Comparison of ENCODE assay signal across 13 cellular contexts in genomic region chr15:68354923-68355322, GRCh38.
DNase-seq lines count a peak whose midpoint lies in the region; ATAC-seq, FAIRE-seq and TF ChIP-seq lines count a peak whose summit lies in the region.
"Had no signal": no experiment of that assay in that cellular context is flagged by ENCODE, and none has a peak within 500 bp of the region (broad histone marks: within the 10 kb centered on the region; RNA-seq: fewer than 3 reads in every experiment).

No MANE protein-coding gene starts in this region.

- H3K79me2 ChIP-seq in endothelial cell of umbilical vein (ENCODE audit: control insufficient read depth, insufficient read depth, low read length) (no peaks in the 10 kb centered on the region), smooth muscle cell (ENCODE audit: low read depth) (no peaks in the 10 kb centered on the region)

- dilution Hi-C loops in endothelial cell of umbilical vein (cut with MboI; ENCODE audit: extremely low pct_ligation_motif_present, low sequenced_read_pairs): no loop called here

- H3K27me3 ChIP-seq in endothelial cell of umbilical vein (ENCODE audit: control insufficient read depth in 2 of 2, insufficient read depth in 2 of 2, low read length in 2 of 2) (no peaks in the 10 kb centered on the region), smooth muscle cell (ENCODE audit: low read depth) (no peaks in the 10 kb centered on the region)
- H3K27me3 ChIP-seq in CD8-positive, alpha-beta memory T cell (ENCODE audit: insufficient read depth, low read length, poor library complexity, severe bottlenecking): no peaks in the 10 kb centered on the region
- H3K27me3 ChIP-seq: body of pancreas, pancreas had no signal

- H3K4me1 Mint-ChIP-seq in CD8-positive, alpha-beta memory T cell: no peaks in the 10 kb centered on the region

- no peak for TF ChIP-seq CTCF in endothelial cell of umbilical vein (IDR thresholded peaks at IDR 0.05; ENCODE audit: extremely low read depth in 1 of 2, insufficient read depth in 1 of 2, low read depth in 1 of 2, low read length in 2 of 2)
- TF ChIP-seq CTCF in smooth muscle cell (IDR thresholded peaks at IDR 0.05; ENCODE audit: borderline replicate concordance, insufficient read depth, poor library complexity, severe bottlenecking): no peak

- no peak for ATAC-seq in HG02642 (IDR thresholded peaks at IDR 0.05; ENCODE audit: poor library complexity, unreplicated experiment)
- ATAC-seq: body of pancreas had no signal

- CTCF ChIA-PET in endothelial cell of umbilical vein (lab: Charles Lee): interaction anchor here (4.3 kb wide), 1 partner anchor 49 kb away, joined by 27 read pairs; no protein-coding TSS in a partner anchor
- CTCF ChIA-PET in CD8-positive, alpha-beta memory T cell (lab: Charles Lee): no interaction called here

- H3K4me3 ChIP-seq in endothelial cell of umbilical vein (replicated peaks in 1 of 3; ENCODE audit: insufficient read depth in 1 of 3, low read depth in 1 of 3, low read length in 3 of 3): no peak overlapping the region
- H3K4me3 ChIP-seq in smooth muscle cell: no peak overlapping the region
- no peak overlapping the region for H3K4me3 ChIP-seq in CD8-positive, alpha-beta memory T cell (ENCODE audit: low read length)
- H3K4me3 ChIP-seq: body of pancreas, pancreas had no signal

- no peaks in the 10 kb centered on the region for H3K36me3 ChIP-seq in endothelial cell of umbilical vein (ENCODE audit: control insufficient read depth in 2 of 2, extremely low read depth in 1 of 2, insufficient read depth in 2 of 2, low read length in 2 of 2)
- peaks cover 8% of the 10 kb centered on the region for H3K36me3 ChIP-seq in smooth muscle cell (ENCODE audit: low read depth)
- H3K36me3 ChIP-seq in CD8-positive, alpha-beta memory T cell (ENCODE audit: insufficient read depth, low read length): no peaks in the 10 kb centered on the region
- H3K36me3 ChIP-seq: pancreas had no signal

- H3K9me3 Mint-ChIP-seq in CD8-positive, alpha-beta memory T cell: peaks cover 0 to 2% (median 0%) of the 10 kb centered on the region in 5 donors

- H4K20me1 ChIP-seq in endothelial cell of umbilical vein (replicated peaks; ENCODE audit: control insufficient read depth, extremely low read depth, insufficient read depth, low read length): no peaks in the 10 kb centered on the region
- H4K20me1 ChIP-seq in smooth muscle cell (ENCODE audit: low read depth): no peaks in the 10 kb centered on the region

- no peak overlapping the region for H3K27ac Mint-ChIP-seq in CD8-positive, alpha-beta memory T cell

- WGBS in smooth muscle cell (ENCODE audit: low lambda C conversion rate): 2% methylated on average over 4 of the region's 4 CpGs

- no peaks in the 10 kb centered on the region for H3K36me3 Mint-ChIP-seq in CD8-positive, alpha-beta memory T cell

- H3F3A ChIP-seq in smooth muscle cell (ENCODE audit: low read depth): peaks cover 39% of the 10 kb centered on the region

- H3K4me2 ChIP-seq in endothelial cell of umbilical vein (ENCODE audit: insufficient read depth, low read length): no peak overlapping the region
- H3K4me2 ChIP-seq in smooth muscle cell: peak overlapping the region; percentile 45

- peaks cover 0 to 2% of the 10 kb centered on the region in 2 donors for H3K27me3 Mint-ChIP-seq in CD8-positive, alpha-beta memory T cell

- no peaks in the 10 kb centered on the region for H3K9me1 ChIP-seq in endothelial cell of umbilical vein (replicated peaks; ENCODE audit: control insufficient read depth, extremely low read depth, insufficient read depth, low read length)

- H3K4me1 ChIP-seq in endothelial cell of umbilical vein (ENCODE audit: control insufficient read depth, extremely low read depth, insufficient read depth, low read length) (peaks cover 16% of the 10 kb centered on the region), smooth muscle cell (ENCODE audit: low read depth) (peaks cover 3% of the 10 kb centered on the region)
- H3K4me1 ChIP-seq in CD8-positive, alpha-beta memory T cell (ENCODE audit: insufficient read depth, low read length): no peaks in the 10 kb centered on the region
- H3K4me1 ChIP-seq: body of pancreas, pancreas had no signal

- FAIRE-seq in RCC 7860 (lab: Jason Lieb, UNC): peak; percentile 96
- peak; percentile 68 for FAIRE-seq in endothelial cell of umbilical vein (lab: Jason Lieb, UNC)
- FAIRE-seq: pancreas, TTC549 had no signal

- POLR2A ChIA-PET in endothelial cell of umbilical vein (lab: Charles Lee): no interaction called here
- POLR2A ChIA-PET in CD8-positive, alpha-beta memory T cell (lab: Charles Lee): interaction anchor here (0.6 kb wide), 1 partner anchor 15 kb away, joined by 6 read pairs; no protein-coding TSS in a partner anchor

- BruUV-seq in endothelial cell of umbilical vein (replicated peaks; lab: Mats Ljungman, UMichigan): no TSS peak

- H3K9me3 ChIP-seq in endothelial cell of umbilical vein (replicated peaks; ENCODE audit: control insufficient read depth, insufficient read depth, low read length): no peaks in the 10 kb centered on the region
- H3K9me3 ChIP-seq in smooth muscle cell (replicated peaks; ENCODE audit: low read depth): peaks cover 6% of the 10 kb centered on the region
- H3K9me3 ChIP-seq in CD8-positive, alpha-beta memory T cell (ENCODE audit: low read length): no peaks in the 10 kb centered on the region
- H3K9me3 ChIP-seq: pancreas had no signal

- no peak overlapping the region for H3K4me3 Mint-ChIP-seq in CD8-positive, alpha-beta memory T cell

- no peak for TF ChIP-seq POLR2A in endothelial cell of umbilical vein (IDR thresholded peaks at IDR 0.05; ENCODE audit: low read depth, low read length)

- intact Hi-C loops in endothelial cell of umbilical vein (cut with micrococcal nuclease): no loop called here

- H3K27ac ChIP-seq in endothelial cell of umbilical vein (ENCODE audit: insufficient read depth, low read depth, low read length) (no peak overlapping the region), smooth muscle cell (ENCODE audit: low read depth) (peak overlapping the region; percentile 100)
- no peak overlapping the region for H3K27ac ChIP-seq in CD8-positive, alpha-beta memory T cell (ENCODE audit: low read depth, low read length)
- H3K27ac ChIP-seq: body of pancreas, HL-60, pancreas had no signal

- H3K9ac ChIP-seq in endothelial cell of umbilical vein (replicated peaks; ENCODE audit: extremely low read depth, insufficient read depth, low read length): no peak overlapping the region
- peak overlapping the region; percentile 42 for H3K9ac ChIP-seq in smooth muscle cell (ENCODE audit: low read depth)

- peak; percentile 15 for DNase-seq in activated CD4-positive, alpha-beta T cell treated with anti-CD3 and anti-CD28 coated beads for 48 hours
- DNase-seq in activated CD4-positive, alpha-beta T cell treated with anti-CD3 and anti-CD28 coated beads for 1 hour: no peak
- DNase-seq in RCC 7860 (ENCODE audit: low spot score) (peak; percentile 89), endothelial cell of umbilical vein (ENCODE audit: low read depth, low spot score) (no peak), smooth muscle cell (lab: John Stamatoyannopoulos, UW; ENCODE audit: unreplicated experiment) (no peak)
- DNase-seq in CD8-positive, alpha-beta memory T cell: no peak
- no peak for DNase-seq in effector CD8-positive, alpha-beta T cell (lab: John Stamatoyannopoulos, UW)
- DNase-seq: body of pancreas, NCI-H510A, pancreas had no signal

- H2AFZ ChIP-seq in endothelial cell of umbilical vein (ENCODE audit: low read depth, low read length) (no peak overlapping the region), smooth muscle cell (ENCODE audit: low read depth) (no peak overlapping the region)

TF ChIP-seq in endothelial cell of umbilical vein, 7 proteins besides CTCF, POLR2A, EP300 and RAD21:
- TF ChIP-seq JUN (IDR thresholded peaks at IDR 0.05; ENCODE audit: borderline replicate concordance, insufficient read depth, insufficient read length, low read depth) (peak; percentile 50), FOS (IDR thresholded peaks at IDR 0.05; ENCODE audit: borderline replicate concordance, insufficient read depth, low read length) (peak; percentile 78), GATA2 (IDR thresholded peaks at IDR 0.05; ENCODE audit: insufficient read depth, insufficient read length, low read depth, low read length) (no peak)
TF ChIP-seq in endothelial cell of umbilical vein: peak in this region for 2.

Comparison
In these comparisons a context has a peak if more than half of its experiments do, and no peak if none do; other contexts are left out.
1. DNase-seq: peak in activated CD4-positive, alpha-beta T cell treated with anti-CD3 and anti-CD28 coated beads for 48 hours (single experiment) and RCC 7860 (single experiment); none in activated CD4-positive, alpha-beta T cell treated with anti-CD3 and anti-CD28 coated beads for 1 hour (single experiment), endothelial cell of umbilical vein (single experiment), smooth muscle cell (single experiment), CD8-positive, alpha-beta memory T cell (0 of 5) and effector CD8-positive, alpha-beta T cell (single experiment).